ENCODE assay signal across 8 cellular contexts in the genomic region with DNA sequence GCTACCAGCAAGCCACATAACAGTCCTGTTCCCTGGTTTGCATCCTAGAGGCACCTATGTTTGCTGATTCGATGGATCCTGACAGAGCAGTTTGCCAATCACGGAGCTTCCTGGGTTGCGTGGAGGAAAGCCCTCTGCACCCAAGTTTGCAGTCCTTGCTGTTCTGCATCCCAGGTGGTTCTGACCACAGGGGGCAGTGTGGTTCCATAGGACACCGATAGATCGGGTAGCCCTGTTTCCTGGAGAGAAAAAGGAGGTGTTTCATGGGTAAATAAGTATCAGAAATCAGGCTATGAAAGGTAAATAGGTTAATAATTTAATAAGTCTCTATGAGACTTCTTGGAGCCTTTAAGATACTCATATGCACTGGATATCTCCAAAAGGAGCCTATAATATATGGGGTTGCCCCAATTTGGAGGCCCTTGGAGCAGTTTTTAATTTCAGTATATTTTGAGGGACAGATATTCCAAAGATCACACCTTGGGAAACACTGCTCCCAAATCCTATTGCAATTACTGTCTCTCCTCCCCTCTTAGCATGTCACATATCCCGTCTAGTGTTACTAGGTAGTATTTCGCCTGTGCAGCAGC.
DNase-seq lines count a peak whose midpoint lies in the region; FAIRE-seq and TF ChIP-seq lines count a peak whose summit lies in the region.

No MANE protein-coding gene starts in this region.

- peaks cover 64% of the 10 kb centered on the region for H3K4me1 Mint-ChIP-seq in astrocyte (ENCODE audit: low read depth, unreplicated experiment)

- no peak overlapping the region for H3K27ac ChIP-seq in Peyer's patch
- no peak overlapping the region for H3K27ac ChIP-seq in astrocyte (ENCODE audit: low read depth, low read length)

- peaks cover 0 to 13% (median 0%) of the 10 kb centered on the region in 4 donors for H3K4me1 ChIP-seq in Peyer's patch
- H3K4me1 ChIP-seq in astrocyte (ENCODE audit: insufficient read depth, low read length) = peaks cover 39% of the 10 kb centered on the region

- no peaks in the 10 kb centered on the region for H4K20me1 ChIP-seq in astrocyte (ENCODE audit: insufficient read depth, low read length)

- H3K9ac ChIP-seq in astrocyte (ENCODE audit: low read length) = no peak overlapping the region

- no peak overlapping the region for H3K4me3 ChIP-seq in Peyer's patch
- no peak overlapping the region for H3K4me3 ChIP-seq in astrocyte (ENCODE audit: insufficient read depth, low read depth, low read length)

- no peaks in the 10 kb centered on the region for H3K9me3 ChIP-seq in Peyer's patch
- no peaks in the 10 kb centered on the region for H3K9me3 ChIP-seq in astrocyte (ENCODE audit: insufficient read depth, low read depth, low read length)

- H3K36me3 Mint-ChIP-seq in astrocyte (ENCODE audit: low read depth, unreplicated experiment) = peaks cover 3% of the 10 kb centered on the region

- no peak for FAIRE-seq in astrocyte (lab: Jason Lieb, UNC)
- no peak for FAIRE-seq in H54 (lab: Jason Lieb, UNC)

- H3K4me2 ChIP-seq in astrocyte (ENCODE audit: low read length) = peak overlapping the region; percentile 0

- H3K27me3 Mint-ChIP-seq in astrocyte (ENCODE audit: low read depth, unreplicated experiment) = no peaks in the 10 kb centered on the region

- H3K27ac Mint-ChIP-seq in astrocyte (ENCODE audit: unreplicated experiment) = peak overlapping the region; percentile 97

- H3K36me3 ChIP-seq in Peyer's patch (no peaks in the 10 kb centered on the region), astrocyte (ENCODE audit: insufficient read depth, low read length) (no peaks in the 10 kb centered on the region)

- TF ChIP-seq CTCF in Peyer's patch (IDR thresholded peaks at IDR 0.05) (peak in 4 of 6 experiments; percentile 39 to 66 (median 56)), astrocyte (IDR thresholded peaks at IDR 0.05; ENCODE audit: insufficient read depth, low read depth, low read length) (peak; percentile 52)

- no peak for TF ChIP-seq POLR2A in Peyer's patch (IDR thresholded peaks at IDR 0.05)
- no peak for TF ChIP-seq POLR2A in H54 (IDR thresholded peaks at IDR 0.05; ENCODE audit: low read depth, low read length)

- H3K9me3 Mint-ChIP-seq in astrocyte (ENCODE audit: unreplicated experiment) = no peaks in the 10 kb centered on the region

- DNase-seq in AG08396 (ENCODE audit: low spot score) (peak; percentile 43), GM19240 (ENCODE audit: insufficient read length, low spot score) (peak; percentile 27), Peyer's patch (peak; percentile 26 to 83 (median 72)), astrocyte (ENCODE audit: low read depth) (peak; percentile 27), iPS DF 4.7 (ENCODE audit: extremely low read depth, low spot score) (peak; percentile 62), dedifferentiated amniotic fluid mesenchymal stem cell (ENCODE audit: extremely low spot score) (no peak), H54 (ENCODE audit: insufficient read length, low spot score) (no peak)
- DNase-seq in stimulated activated CD4-positive, alpha-beta T cell treated with anti-CD3 and anti-CD28 coated beads, Interleukin-15, amount 100 ng/mL, for 24 hours = peak; percentile 74

- no peak overlapping the region for H3K4me3 Mint-ChIP-seq in astrocyte (ENCODE audit: unreplicated experiment)

- H3K27me3 ChIP-seq in Peyer's patch (no peaks in the 10 kb centered on the region), astrocyte (ENCODE audit: insufficient read depth, low read length) (no peaks in the 10 kb centered on the region)

- H3K79me2 ChIP-seq in astrocyte (ENCODE audit: insufficient read depth, low read length) = no peaks in the 10 kb centered on the region

- H2AFZ ChIP-seq in astrocyte (ENCODE audit: low read depth, low read length) = no peak overlapping the region

Comparison
In these comparisons a context has a peak if more than half of its experiments do, and no peak if none do; other contexts are left out.
1. DNase-seq: peak in AG08396 (single experiment), GM19240 (single experiment), Peyer's patch (3 of 3), astrocyte (single experiment), iPS DF 4.7 (single experiment) and stimulated activated CD4-positive, alpha-beta T cell treated with anti-CD3 and anti-CD28 coated beads, Interleukin-15, amount 100 ng/mL, for 24 hours (single experiment); none in dedifferentiated amniotic fluid mesenchymal stem cell (single experiment) and H54 (single experiment).